1 cellular context compared by ENCODE assay signal in genomic region chr6:35453236-35453635, GRCh38.
TF ChIP-seq lines count a peak whose summit lies in the region.

No MANE protein-coding gene starts in this region.

TF ChIP-seq in H1, 55 proteins besides CTCF, POLR2A, EP300 and RAD21:
- TF ChIP-seq CHD7 (IDR thresholded peaks at IDR 0.05; ENCODE audit: insufficient replicate concordance, low read length) (no peak), FOSL1 (IDR thresholded peaks at IDR 0.05; ENCODE audit: insufficient read depth, low read depth, low read length) (no peak), USF2 (IDR thresholded peaks at IDR 0.05; ENCODE audit: low read length) (no peak), POLR2AphosphoS5 (IDR thresholded peaks at IDR 0.05; ENCODE audit: low read depth, low read length) (no peak), MAX (IDR thresholded peaks at IDR 0.05) (no peak), E2F6 (IDR thresholded peaks at IDR 0.05) (no peak), ATF3 (IDR thresholded peaks at IDR 0.05; ENCODE audit: insufficient read depth, low read depth, low read length) (no peak), SP2 (IDR thresholded peaks at IDR 0.05; ENCODE audit: low read length) (no peak), ZNF274 (IDR thresholded peaks at IDR 0.05; ENCODE audit: borderline replicate concordance, extremely low read depth, low read length) (no peak), SIX5 (IDR thresholded peaks at IDR 0.05; ENCODE audit: low read depth, low read length) (no peak), CHD2 (IDR thresholded peaks at IDR 0.05; ENCODE audit: low read length) (no peak), CBX8 (IDR thresholded peaks at IDR 0.05; ENCODE audit: borderline replicate concordance, low read depth, low read length) (no peak), POU5F1 (IDR thresholded peaks at IDR 0.05; ENCODE audit: low read depth, low read length) (no peak), GTF2F1 (IDR thresholded peaks at IDR 0.05; ENCODE audit: borderline replicate concordance, low read depth, low read length) (no peak), SIRT6 (IDR thresholded peaks at IDR 0.05; ENCODE audit: low read length) (no peak), JUND (IDR thresholded peaks at IDR 0.05; ENCODE audit: low read length) (no peak), BACH1 (IDR thresholded peaks at IDR 0.05; ENCODE audit: low read length) (no peak), SIN3A (conservative IDR thresholded peaks at IDR 0.05 in 1 of 2, IDR thresholded peaks at IDR 0.05 in 1 of 2; ENCODE audit: low read depth in 1 of 2, low read length in 2 of 2) (no peak), TAF7 (optimal IDR thresholded peaks at IDR 0.05; ENCODE audit: borderline replicate concordance, low read depth, low read length) (no peak), HDAC6 (IDR thresholded peaks at IDR 0.05; ENCODE audit: low read depth, low read length) (no peak)
